8 cellular contexts compared by ENCODE assay signal in the genomic region with DNA sequence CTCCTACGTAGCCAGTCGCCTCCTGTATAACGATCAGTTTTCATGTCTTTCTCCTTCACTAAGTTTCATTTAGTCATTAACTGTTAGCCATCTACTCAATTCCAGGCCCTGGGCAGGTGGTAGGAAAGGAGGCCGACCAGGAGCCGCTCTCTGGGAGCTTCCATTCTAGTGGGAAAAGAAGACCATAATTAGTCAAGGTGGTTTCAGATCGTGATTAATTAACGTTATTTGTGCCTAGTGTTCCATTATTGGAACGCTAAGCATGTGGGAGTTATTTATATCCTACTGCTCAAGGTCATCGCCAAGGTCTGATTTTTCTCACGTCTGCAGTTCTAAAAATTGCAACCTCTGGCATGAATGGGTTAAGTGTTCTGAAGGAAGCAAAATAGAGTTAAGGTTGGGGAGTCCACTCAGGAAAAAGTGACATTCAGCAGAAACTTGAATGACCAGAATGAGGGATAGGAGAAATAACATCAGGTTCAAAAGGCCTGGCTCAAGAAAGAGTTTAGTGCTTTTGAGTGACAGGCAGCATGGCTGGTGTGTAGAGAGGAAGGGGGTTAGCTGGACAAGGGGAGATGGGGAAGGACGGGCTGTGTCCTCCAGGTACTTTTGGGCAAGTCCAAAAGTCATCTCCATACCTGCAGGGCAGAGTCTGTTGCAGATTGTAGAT. TPM values are rescaled to one million over a fixed set of nuclear protein-coding genes. Genes with fewer than 3 reads are reported as not detected.
DNase-seq lines count a peak whose midpoint lies in the region; ATAC-seq and TF ChIP-seq lines count a peak whose summit lies in the region.

No MANE protein-coding gene starts in this region.

- peak overlapping the region; percentile 51; the same call in 1 of the 3 replicates for H2BK15ac ChIP-seq in IMR-90 (ENCODE audit: low read depth, low read length)

- ATAC-seq in IMR-90 (ENCODE audit: low read depth): no peak
- ATAC-seq in GM21528 (IDR thresholded peaks at IDR 0.05; ENCODE audit: low FRiP score, unreplicated experiment): no peak
- ATAC-seq in HG03378 (IDR thresholded peaks at IDR 0.05; ENCODE audit: unreplicated experiment): no peak

- H3K23ac ChIP-seq in IMR-90 (ENCODE audit: low read depth, low read length): peak overlapping the region; percentile 82

- POLR2A ChIA-PET in IMR-90 (lab: Charles Lee; ENCODE audit: unreplicated experiment): interaction anchor here (0.5 to 1.4 kb wide), 3 partner anchors 11 to 186 kb away, joined by 4 to 5 read pairs (median 5); no protein-coding TSS in a partner anchor

- DNase-seq in AG09309 (ENCODE audit: low read depth) (no peak), IMR-90 (no peak), cardiac fibroblast (ENCODE audit: low read depth in 2 of 2) (no peak), HUDEP-2 (lab: John Stamatoyannopoulos, UW; ENCODE audit: unreplicated experiment in 76 of 76) (no peak), NCI-H1930 (lab: John Stamatoyannopoulos, UW) (no peak)

- peaks cover 7% of the 10 kb centered on the region for H3K4me1 ChIP-seq in IMR-90 (ENCODE audit: control insufficient read depth, insufficient read depth, low read length)
- peaks cover 17 to 21% of the 10 kb centered on the region in 2 donors for H3K4me1 ChIP-seq in mucosa of rectum (ENCODE audit: control insufficient read depth in 2 of 2, insufficient read depth in 2 of 2, low read length in 2 of 2)

- peak overlapping the region; percentile 82 for H3K18ac ChIP-seq in IMR-90 (ENCODE audit: low read depth, low read length)

- H3K36me3 ChIP-seq in IMR-90 (ENCODE audit: control insufficient read depth, insufficient read depth, low read length) (peaks cover 2% of the 10 kb centered on the region; the same call in 1 of the 2 replicates), mucosa of rectum (ENCODE audit: control insufficient read depth in 2 of 2, insufficient read depth in 2 of 2, low read length in 2 of 2) (peaks cover 8 to 12% of the 10 kb centered on the region in 2 donors)

- no peak for TF ChIP-seq RAD21 in IMR-90 (IDR thresholded peaks at IDR 0.05; ENCODE audit: low read length)

- no TSS peak for BruUV-seq in IMR-90 (replicated peaks; lab: Mats Ljungman, UMichigan)

- no peak for TF ChIP-seq POLR2A in IMR-90 (IDR thresholded peaks at IDR 0.05; ENCODE audit: low read depth, low read length)

- no peak for TF ChIP-seq CTCF in AG09309 (IDR thresholded peaks at IDR 0.05; ENCODE audit: control insufficient read depth, insufficient read depth, low read depth, low read length, missing control alignments)
- no peak for TF ChIP-seq CTCF in IMR-90 (conservative IDR thresholded peaks at IDR 0.05; ENCODE audit: low read depth, low read length)
- no peak for TF ChIP-seq CTCF in cardiac fibroblast (IDR thresholded peaks at IDR 0.05; ENCODE audit: low read depth, low read length)

- peak overlapping the region; percentile 77 for H3K27ac ChIP-seq in IMR-90 (ENCODE audit: insufficient read depth, low read length)
- peak overlapping the region; percentile 89 to 93 for H3K27ac ChIP-seq in mucosa of rectum (ENCODE audit: low read depth in 2 of 2, low read length in 2 of 2)

- no peaks in the 10 kb centered on the region for H3K9me3 ChIP-seq in IMR-90 (ENCODE audit: control insufficient read depth, insufficient read depth, low read length)
- H3K9me3 ChIP-seq in mucosa of rectum (ENCODE audit: control insufficient read depth in 2 of 2, low read length in 2 of 2): no peaks in the 10 kb centered on the region

- no peaks in the 10 kb centered on the region for H4K20me1 ChIP-seq in IMR-90 (ENCODE audit: insufficient read depth, low read length)

- peak overlapping the region; percentile 95 to 97 for H4K8ac ChIP-seq in IMR-90 (ENCODE audit: low read depth in 2 of 2, low read length in 2 of 2)

- H3K4me2 ChIP-seq in IMR-90 (ENCODE audit: low read depth, low read length): peak overlapping the region; percentile 91

- peak overlapping the region; percentile 55; the same call in 1 of the 2 replicates for H3K56ac ChIP-seq in IMR-90 (ENCODE audit: extremely low read depth, insufficient read depth, low read length)

- H3K9me1 ChIP-seq in IMR-90 (ENCODE audit: insufficient read depth, low read length): peaks cover 15% of the 10 kb centered on the region

- in situ Hi-C loops in IMR-90 (cut with MboI; ENCODE audit: low sequenced_read_pairs): no loop called here

- H3K27me3 ChIP-seq in IMR-90 (ENCODE audit: control insufficient read depth, insufficient read depth, low read length): no peaks in the 10 kb centered on the region
- no peaks in the 10 kb centered on the region for H3K27me3 ChIP-seq in mucosa of rectum (ENCODE audit: control insufficient read depth in 2 of 2, insufficient read depth in 2 of 2, low read length in 2 of 2)

- peak overlapping the region; percentile 88 for H2AK5ac ChIP-seq in IMR-90 (ENCODE audit: low read depth, low read length)

- peak overlapping the region; percentile 72 for H2BK5ac ChIP-seq in IMR-90 (ENCODE audit: low read depth, low read length, poor library complexity, severe bottlenecking)

- peak overlapping the region; percentile 63 for H3K4me3 ChIP-seq in AG09309 (ENCODE audit: control insufficient read depth, low read depth, low read length)
- H3K4me3 ChIP-seq in IMR-90 (ENCODE audit: insufficient read depth, low read depth, low read length): peak overlapping the region; percentile 86
- H3K4me3 ChIP-seq in cardiac fibroblast (replicated peaks in 1 of 2; ENCODE audit: low read depth in 2 of 2, low read length in 2 of 2): peak overlapping the region; percentile 67 to 72
- H3K4me3 ChIP-seq in mucosa of rectum (ENCODE audit: low read length in 2 of 2): peak overlapping the region; percentile 80 to 84

- CTCF ChIA-PET in IMR-90 (lab: Yijun Ruan, JAX): no interaction called here

- H3K9ac ChIP-seq in IMR-90 (ENCODE audit: low read depth, low read length) (peak overlapping the region; percentile 86), mucosa of rectum (ENCODE audit: low read depth in 1 of 2, low read length in 2 of 2) (peak overlapping the region; percentile 74 to 92)

- peak overlapping the region; percentile 80 for H4K91ac ChIP-seq in IMR-90 (ENCODE audit: insufficient read depth, low read depth, low read length)

- dilution Hi-C loops in IMR-90 (cut with HindIII; ENCODE audit: low sequenced_read_pairs, unreplicated experiment): no loop called here

- H2AK9ac ChIP-seq in IMR-90 (replicated peaks; ENCODE audit: low read depth, low read length, poor library complexity): peak overlapping the region; percentile 75

- H3K79me1 ChIP-seq in IMR-90 (ENCODE audit: low read depth in 1 of 2, low read length in 2 of 2): peaks cover 20 to 29% of the 10 kb centered on the region in 2 experiments

- H3K14ac ChIP-seq in IMR-90 (replicated peaks; ENCODE audit: low read depth, low read length): peak overlapping the region; percentile 97

- WGBS in IMR-90 (ENCODE audit: extremely low coverage in 2 of 2, insufficient read length in 1 of 2), 2 experiments: 40% methylated on average over 1 of the region's 11 CpGs; no CpG with 5 or more reads in 1 of the 2 experiments

- peak overlapping the region; percentile 93 for H4K5ac ChIP-seq in IMR-90 (ENCODE audit: low read depth, low read length)

- peak overlapping the region; percentile 20 for H2BK120ac ChIP-seq in IMR-90 (ENCODE audit: low read depth, low read length)

- peak overlapping the region; percentile 98 for H2AFZ ChIP-seq in IMR-90 (replicated peaks; ENCODE audit: low read length, poor library complexity)

- H3K4ac ChIP-seq in IMR-90 (ENCODE audit: low read depth, low read length): peak overlapping the region; percentile 80

- H2BK20ac ChIP-seq in IMR-90 (ENCODE audit: low read depth, low read length): no peak overlapping the region

- intact Hi-C loops in IMR-90 (cut with micrococcal nuclease): loop anchor here (2.0 to 5.0 kb wide), 2 partner anchors 41 to 101 kb away; a partner anchor contains a TSS

TF ChIP-seq in IMR-90, 13 proteins besides CTCF, POLR2A, EP300 and RAD21:
- no peak for TF ChIP-seq NFE2L2 (IDR thresholded peaks at IDR 0.05; ENCODE audit: low read depth, low read length)
- no peak for TF ChIP-seq RFX5 (IDR thresholded peaks at IDR 0.05; ENCODE audit: low read depth, low read length)
- no peak for TF ChIP-seq SMC3 (IDR thresholded peaks at IDR 0.05; ENCODE audit: low read depth, low read length)

RNA-seq across cellular contexts. Expression of a gene that starts 0.8 kb away (rescaled TPM):
- 3.6 and 5.0 TPM in 2 replicates for total RNA-seq in IMR-90 (2012; rRNA removed)
- polyA plus RNA-seq in IMR-90 (2012; rRNA removed): 4.0 and 4.1 TPM in 2 replicates
- polyA plus RNA-seq in IMR-90 (2012; cell fraction: cytosol; rRNA removed): 1.5 and 2.1 TPM in 2 replicates
- polyA plus RNA-seq in IMR-90 (2012; cell fraction: nucleus; rRNA removed; ENCODE audit: low replicate concordance): 17.0 and 18.2 TPM in 2 replicates
